ENCODE assay signal across 8 cellular contexts in genomic region chr14:92121670-92122350, GRCh38. TPM values are rescaled to one million over a fixed set of nuclear protein-coding genes. Genes with fewer than 3 reads are reported as not detected.
DNase-seq lines count a peak whose midpoint lies in the region; ATAC-seq and TF ChIP-seq lines count a peak whose summit lies in the region.

Gene CPSF2 (plus strand): TSS chr14:92121969. CDS start chr14:92130985, 9,016 bp downstream.
Gene NDUFB1 (minus strand): TSS chr14:92121706. CDS start chr14:92117637, 4,069 bp downstream.

- H3K36me3 ChIP-seq in kidney epithelial cell (ENCODE audit: control insufficient read depth, insufficient read depth, low read length), result peaks cover under 1% of the 10 kb centered on the region

- DNase-seq in AG09309 (ENCODE audit: low read depth) (no peak), NCI-H345 treated with DMSO at 0.1 percent for 48 hours (lab: John Stamatoyannopoulos, UW; ENCODE audit: unreplicated experiment) (peak; percentile 70), cerebellar nuclear complex (lab: John Stamatoyannopoulos, UW) (peak; percentile 17 to 64), kidney epithelial cell (ENCODE audit: low read depth) (no peak)
- DNase-seq in activated CD4-positive, alpha-beta T cell treated with anti-CD3 and anti-CD28 coated beads for 1 hour, result peak; percentile 74
- DNase-seq in stimulated activated CD4-positive, alpha-beta T cell treated with anti-CD3 and anti-CD28 coated beads, Interleukin-1b, Interleukin-23, amount 100 ng/mL, for 1 hour (ENCODE audit: low read depth in 2 of 2), result peak; percentile 52 to 78

- no peaks in the 10 kb centered on the region for H3K27me3 ChIP-seq in kidney epithelial cell (ENCODE audit: control insufficient read depth, insufficient read depth, low read length)

- no peak for TF ChIP-seq CTCF in AG09309 (IDR thresholded peaks at IDR 0.05; ENCODE audit: control insufficient read depth, insufficient read depth, low read depth, low read length, missing control alignments)
- no peak for TF ChIP-seq CTCF in kidney epithelial cell (IDR thresholded peaks at IDR 0.05; ENCODE audit: insufficient read depth, low read length, poor library complexity, severe bottlenecking)

- peak within 1 kb of the TSS; percentile 90 for H3K4me3 ChIP-seq in AG09309 (ENCODE audit: control insufficient read depth, low read depth, low read length)
- peak within 1 kb of the TSS; percentile 88 for H3K4me3 ChIP-seq in kidney epithelial cell (ENCODE audit: low read depth, low read length)

- ATAC-seq in GM18907 (IDR thresholded peaks at IDR 0.05; ENCODE audit: unreplicated experiment) (peak; percentile 87), HG03139 (IDR thresholded peaks at IDR 0.05; ENCODE audit: unreplicated experiment) (peak; percentile 76)

RNA-seq across cellular contexts. Expression of gene CPSF2, which starts in this region (rescaled TPM):
- 53.7 and 56.7 TPM in 2 replicates for total RNA-seq in kidney epithelial cell

RNA-seq across cellular contexts. Expression of gene NDUFB1, which starts in this region (rescaled TPM):
- 234 and 305 TPM in 2 replicates for total RNA-seq in kidney epithelial cell

Comparison
In these comparisons a context has a peak if more than half of its experiments do, and no peak if none do; other contexts are left out.
1. DNase-seq: peak in NCI-H345 treated with DMSO at 0.1 percent for 48 hours (single experiment), activated CD4-positive, alpha-beta T cell treated with anti-CD3 and anti-CD28 coated beads for 1 hour (single experiment), cerebellar nuclear complex (2 of 2) and stimulated activated CD4-positive, alpha-beta T cell treated with anti-CD3 and anti-CD28 coated beads, Interleukin-1b, Interleukin-23, amount 100 ng/mL, for 1 hour (2 of 2); none in AG09309 (single experiment) and kidney epithelial cell (single experiment).